Comparison of ENCODE assay signal across 26 cellular contexts in the genomic region with DNA sequence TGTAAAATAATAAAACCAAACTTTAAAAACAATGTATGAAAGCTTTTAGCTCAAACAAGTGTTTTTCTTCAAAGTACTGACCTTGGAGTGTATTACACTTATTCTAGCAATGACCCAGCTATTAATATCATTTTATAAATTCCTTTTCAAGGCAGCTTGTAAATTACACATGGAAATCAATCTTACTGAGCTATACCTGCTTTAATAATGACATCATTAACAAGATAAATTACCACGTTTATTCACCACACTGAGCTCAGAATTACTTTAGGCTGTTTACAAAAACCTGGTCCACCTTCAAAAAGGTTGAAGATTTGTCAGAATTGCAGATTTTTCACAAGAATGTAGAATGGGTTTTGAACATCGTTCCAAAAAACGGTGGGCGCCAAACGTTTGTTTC.
"Had no signal": no experiment of that assay in that cellular context is flagged by ENCODE, and none has a peak within 500 bp of the region (broad histone marks: within the 10 kb centered on the region; RNA-seq: fewer than 3 reads in every experiment).

No MANE protein-coding gene starts in this region.

- H3K36me3 ChIP-seq: colonic mucosa, esophagus squamous epithelium, gastrocnemius medialis, heart right ventricle, left lung, lower lobe of right lung had no signal

- H3K4me3 ChIP-seq: colonic mucosa, esophagus squamous epithelium, gastrocnemius medialis, heart right ventricle, left lung, lower lobe of right lung had no signal

- DNase-seq: colonic mucosa; cortex of kidney; effector CD8-positive, alpha-beta T cell; effector memory CD8-positive, alpha-beta T cell; endodermal cell; erythroblast; esophagus squamous epithelium; foreskin fibroblast; foreskin melanocyte; gastrocnemius medialis; glutamatergic neuron; head of caudate nucleus; heart right ventricle; hippocampal formation; left cardiac atrium; left lung; left ventricle myocardium superior; lower lobe of right lung; mesenchymal stem cell; midbrain had no signal

- H3K4me3 Mint-ChIP-seq: dendritic cell treated with granulocyte-macrophage colony-stimulating factor and Interleukin-4, amounts not matched to agents 40 ng/mL and 50 ng/mL, for 4 days; effector memory CD8-positive, alpha-beta T cell; endodermal cell had no signal

- H3K4me1 ChIP-seq: colonic mucosa, esophagus squamous epithelium, gastrocnemius medialis, left lung, lower lobe of right lung had no signal

- H3K27me3 ChIP-seq: colonic mucosa, gastrocnemius medialis, left lung had no signal

- FAIRE-seq: endometrium, islet of Langerhans, keratinocyte had no signal

- ATAC-seq: effector memory CD8-positive, alpha-beta T cell; esophagus mucosa; gastrocnemius medialis; heart right ventricle; left cardiac atrium; left lung; left ventricle myocardium superior; lower lobe of right lung had no signal

- H3K27ac Mint-ChIP-seq: dendritic cell treated with granulocyte-macrophage colony-stimulating factor and Interleukin-4, amounts not matched to agents 40 ng/mL and 50 ng/mL, for 4 days; effector memory CD8-positive, alpha-beta T cell; endodermal cell had no signal

- H3K27ac ChIP-seq: colonic mucosa, epithelial cell of prostate, esophagus squamous epithelium, gastrocnemius medialis, heart right ventricle, left lung, lower lobe of right lung had no signal

- H3K9me3 ChIP-seq: colonic mucosa, gastrocnemius medialis had no signal
